ENCODE assay signal across 8 cellular contexts in the genomic region with DNA sequence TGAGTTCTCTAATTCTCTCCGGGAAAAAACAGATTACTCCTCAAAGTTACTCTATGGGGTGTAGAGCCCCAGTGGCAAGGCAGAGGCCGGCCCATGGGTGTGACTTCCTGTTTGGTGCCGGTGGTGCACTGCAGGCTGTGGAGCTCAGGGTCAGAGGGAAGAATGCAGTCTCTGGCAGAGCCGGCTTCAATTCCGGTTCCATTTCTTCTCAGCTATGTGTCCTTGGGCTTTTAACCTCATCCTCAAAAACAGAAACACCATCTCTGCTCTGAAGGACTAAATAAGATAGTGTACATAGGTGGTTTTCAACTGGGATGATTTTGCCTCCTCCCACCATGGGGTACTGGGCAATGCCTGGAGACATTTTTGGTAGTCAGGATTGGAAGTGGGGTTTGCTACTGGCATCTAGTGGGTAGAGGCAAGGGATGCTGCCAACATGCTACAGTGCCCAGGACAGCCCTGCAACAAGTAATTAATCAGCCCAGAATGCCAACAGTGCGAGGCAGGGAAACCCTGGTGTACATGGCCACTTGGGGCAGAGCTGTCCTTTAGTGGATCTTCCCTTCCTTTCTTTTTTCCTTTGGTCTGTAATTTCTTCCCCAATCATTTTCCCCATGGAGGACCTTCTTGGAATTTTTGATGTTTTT.
DNase-seq lines count a peak whose midpoint lies in the region; ATAC-seq and TF ChIP-seq lines count a peak whose summit lies in the region.
"Had no signal": no experiment of that assay in that cellular context is flagged by ENCODE, and none has a peak within 500 bp of the region (broad histone marks: within the 10 kb centered on the region; RNA-seq: fewer than 3 reads in every experiment).

No MANE protein-coding gene starts in this region.

- H3K4me3 ChIP-seq in psoas muscle: no peak overlapping the region

- H3K4me3 Mint-ChIP-seq in activated naive CD8-positive, alpha-beta T cell: peak overlapping the region; percentile 15

- DNase-seq in psoas muscle: peak; percentile 25 to 55
- DNase-seq in NCI-H187 (lab: John Stamatoyannopoulos, UW): no peak
- no peak for DNase-seq in iPS-NIHi7 (ENCODE audit: extremely low spot score)
- DNase-seq in NCI-H1694 (lab: John Stamatoyannopoulos, UW): no peak
- DNase-seq: H7 had no signal

- H3K4me1 ChIP-seq in psoas muscle: no peaks in the 10 kb centered on the region

- H3K27ac Mint-ChIP-seq in activated naive CD8-positive, alpha-beta T cell: no peak overlapping the region

- no peaks in the 10 kb centered on the region for H3K4me1 Mint-ChIP-seq in activated naive CD8-positive, alpha-beta T cell (ENCODE audit: low read depth)

- H3K36me3 Mint-ChIP-seq in activated naive CD8-positive, alpha-beta T cell: peaks cover 2% of the 10 kb centered on the region

- no peak for TF ChIP-seq CTCF in psoas muscle (IDR thresholded peaks at IDR 0.05)

- intact Hi-C loops in psoas muscle (cut with DNase I): no loop called here

- H3K27me3 ChIP-seq in psoas muscle (ENCODE audit: insufficient read depth in 3 of 3, low read length in 2 of 3): peaks cover 0 to 19% (median 2%) of the 10 kb centered on the region in 3 donors

- peak; percentile 89 for ATAC-seq in GM19351 (IDR thresholded peaks at IDR 0.05; ENCODE audit: unreplicated experiment)
- ATAC-seq in HG03442 (IDR thresholded peaks at IDR 0.05; ENCODE audit: unreplicated experiment): peak; percentile 92
- no peak for ATAC-seq in psoas muscle

- no peaks in the 10 kb centered on the region for H3K27me3 Mint-ChIP-seq in activated naive CD8-positive, alpha-beta T cell

- no peaks in the 10 kb centered on the region for H3K36me3 ChIP-seq in psoas muscle (ENCODE audit: insufficient read depth in 1 of 2, low read depth in 1 of 2)

- peaks cover 9% of the 10 kb centered on the region for H3K9me3 Mint-ChIP-seq in activated naive CD8-positive, alpha-beta T cell (ENCODE audit: low read depth)

- WGBS in psoas muscle, 3 donors: 15 to 23% (median 20%) methylated on average over 6 of the region's 6 CpGs

- H3K27ac ChIP-seq in psoas muscle: no peak overlapping the region

- H3K9me3 ChIP-seq in psoas muscle: no peaks in the 10 kb centered on the region

Comparison
In these comparisons a context has a peak if more than half of its experiments do, and no peak if none do; other contexts are left out.
1. ATAC-seq: peak in GM19351 (single experiment) and HG03442 (single experiment); none in psoas muscle (0 of 4).
2. DNase-seq: peak in psoas muscle (2 of 2); none in NCI-H187 (0 of 2), iPS-NIHi7 (single experiment) and NCI-H1694 (single experiment).